2 cellular contexts compared by ENCODE assay signal in the genomic region with DNA sequence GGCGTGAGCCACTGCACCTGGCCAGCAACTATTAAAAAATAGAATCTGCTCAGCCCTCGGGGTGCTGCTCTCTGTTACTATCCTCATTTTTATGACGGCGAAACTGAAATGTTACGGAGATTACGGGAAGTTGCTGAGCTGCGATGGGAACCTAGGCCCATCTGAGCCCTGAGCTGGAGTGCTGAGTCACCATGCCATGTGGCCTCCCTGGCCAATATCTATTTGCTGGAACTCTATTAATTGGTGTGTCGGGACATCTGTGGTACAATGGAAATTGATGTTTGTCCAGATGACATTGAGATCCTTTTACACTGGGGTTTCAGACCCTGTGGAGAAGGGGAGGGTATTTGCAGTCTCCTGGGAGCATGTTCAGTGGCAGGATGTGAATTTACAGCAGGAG.
TF ChIP-seq lines count a peak whose summit lies in the region.

No MANE protein-coding gene starts in this region.

TF ChIP-seq in HepG2, 621 proteins besides CTCF, POLR2A, EP300 and RAD21:
- TF ChIP-seq, protein P1, sequence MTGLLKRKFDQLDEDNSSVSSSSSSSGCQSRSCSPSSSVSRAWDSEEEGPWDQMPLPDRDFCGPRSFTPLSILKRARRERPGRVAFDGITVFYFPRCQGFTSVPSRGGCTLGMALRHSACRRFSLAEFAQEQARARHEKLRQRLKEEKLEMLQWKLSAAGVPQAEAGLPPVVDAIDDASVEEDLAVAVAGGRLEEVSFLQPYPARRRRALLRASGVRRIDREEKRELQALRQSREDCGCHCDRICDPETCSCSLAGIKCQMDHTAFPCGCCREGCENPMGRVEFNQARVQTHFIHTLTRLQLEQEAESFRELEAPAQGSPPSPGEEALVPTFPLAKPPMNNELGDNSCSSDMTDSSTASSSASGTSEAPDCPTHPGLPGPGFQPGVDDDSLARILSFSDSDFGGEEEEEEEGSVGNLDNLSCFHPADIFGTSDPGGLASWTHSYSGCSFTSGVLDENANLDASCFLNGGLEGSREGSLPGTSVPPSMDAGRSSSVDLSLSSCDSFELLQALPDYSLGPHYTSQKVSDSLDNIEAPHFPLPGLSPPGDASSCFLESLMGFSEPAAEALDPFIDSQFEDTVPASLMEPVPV (CRISPR knock-in tag; IDR thresholded peaks at IDR 0.05): no peak
- TF ChIP-seq MAFF (IDR thresholded peaks at IDR 0.05; ENCODE audit: low read depth, low read length): peak; percentile 19; the same call in 1 of the 2 replicates
- no peak for TF ChIP-seq PAF1 (CRISPR knock-in tag; IDR thresholded peaks at IDR 0.05)
- peak; percentile 36; the same call in 1 of the 2 replicates for TF ChIP-seq NFE2L2 (IDR thresholded peaks at IDR 0.05; ENCODE audit: low read length)
- TF ChIP-seq NR2C2 (CRISPR knock-in tag; IDR thresholded peaks at IDR 0.05; ENCODE audit: borderline replicate concordance): no peak
- TF ChIP-seq DR1 (CRISPR knock-in tag; IDR thresholded peaks at IDR 0.05): no peak

TF ChIP-seq in K562, 482 proteins besides CTCF, POLR2A, EP300 and RAD21 (continues in another document):
- TF ChIP-seq XRCC3 (IDR thresholded peaks at IDR 0.05) (no peak), ZFX (CRISPR knock-in tag; IDR thresholded peaks at IDR 0.05) (peak; percentile 39; the same call in 1 of the 2 replicates), ZKSCAN1 (IDR thresholded peaks at IDR 0.05; ENCODE audit: low read depth, low read length) (no peak), MAFG (tag; conservative IDR thresholded peaks at IDR 0.05) (peak; percentile 54), NCOA2 (IDR thresholded peaks at IDR 0.05; ENCODE audit: partially characterized antibody in 2 of 2) (no peak), RNF2 (IDR thresholded peaks at IDR 0.05) (no peak), RBM39 (optimal IDR thresholded peaks at IDR 0.05; ENCODE audit: low read depth, low read length) (no peak), MAZ (CRISPR knock-in tag; conservative IDR thresholded peaks at IDR 0.05 in 1 of 2, IDR thresholded peaks at IDR 0.05 in 1 of 2) (no peak), SP2 (IDR thresholded peaks at IDR 0.05; ENCODE audit: extremely low read depth, low read depth, low read length, poor library complexity, severe bottlenecking) (no peak), SAP30 (IDR thresholded peaks at IDR 0.05; ENCODE audit: borderline replicate concordance, insufficient read depth, low read depth, low read length, poor library complexity, severe bottlenecking) (no peak), RCOR1 (IDR thresholded peaks at IDR 0.05; ENCODE audit: borderline replicate concordance in 1 of 2, low read depth in 2 of 2, low read length in 2 of 2) (no peak), ZNF408 (CRISPR knock-in tag; IDR thresholded peaks at IDR 0.05; ENCODE audit: low read depth) (no peak), HMG20B (CRISPR knock-in tag; IDR thresholded peaks at IDR 0.05) (no peak), TEAD1 (CRISPR knock-in tag; IDR thresholded peaks at IDR 0.05) (no peak), HEY1 (CRISPR knock-in tag; IDR thresholded peaks at IDR 0.05; ENCODE audit: borderline replicate concordance) (no peak), C11orf30 (IDR thresholded peaks at IDR 0.05; ENCODE audit: low read depth) (peak; percentile 59), HNRNPL (IDR thresholded peaks at IDR 0.05; ENCODE audit: low read depth, low read length) (no peak), BCOR (IDR thresholded peaks at IDR 0.05) (no peak), NEUROD1 (IDR thresholded peaks at IDR 0.05; ENCODE audit: borderline replicate concordance, low read depth, low read length, partially characterized antibody) (no peak), FOXK1 (CRISPR knock-in tag; IDR thresholded peaks at IDR 0.05; ENCODE audit: borderline replicate concordance) (no peak), RB1 (IDR thresholded peaks at IDR 0.05; ENCODE audit: low read depth) (no peak), FOXP1 (CRISPR knock-in tag; IDR thresholded peaks at IDR 0.05) (no peak), TGIF2 (CRISPR knock-in tag; IDR thresholded peaks at IDR 0.05) (no peak), MYNN (IDR thresholded peaks at IDR 0.05) (no peak), MYNN (CRISPR knock-in tag; IDR thresholded peaks at IDR 0.05) (no peak), ELF2 (CRISPR knock-in tag; IDR thresholded peaks at IDR 0.05) (no peak), ZNF133 (CRISPR knock-in tag; IDR thresholded peaks at IDR 0.05) (no peak), ARID2 (IDR thresholded peaks at IDR 0.05) (no peak), KAT7 (CRISPR knock-in tag; IDR thresholded peaks at IDR 0.05; ENCODE audit: borderline replicate concordance) (no peak), L3MBTL2 (IDR thresholded peaks at IDR 0.05) (peak; percentile 67), POU5F1 (IDR thresholded peaks at IDR 0.05; ENCODE audit: borderline replicate concordance, low read depth, low read length, partially characterized antibody) (no peak), PTTG1 (tag; IDR thresholded peaks at IDR 0.05; ENCODE audit: low read depth) (no peak), MAFK (IDR thresholded peaks at IDR 0.05; ENCODE audit: low read length) (peak; percentile 19; the same call in 1 of the 2 replicates)
- TF ChIP-seq, protein P2, sequence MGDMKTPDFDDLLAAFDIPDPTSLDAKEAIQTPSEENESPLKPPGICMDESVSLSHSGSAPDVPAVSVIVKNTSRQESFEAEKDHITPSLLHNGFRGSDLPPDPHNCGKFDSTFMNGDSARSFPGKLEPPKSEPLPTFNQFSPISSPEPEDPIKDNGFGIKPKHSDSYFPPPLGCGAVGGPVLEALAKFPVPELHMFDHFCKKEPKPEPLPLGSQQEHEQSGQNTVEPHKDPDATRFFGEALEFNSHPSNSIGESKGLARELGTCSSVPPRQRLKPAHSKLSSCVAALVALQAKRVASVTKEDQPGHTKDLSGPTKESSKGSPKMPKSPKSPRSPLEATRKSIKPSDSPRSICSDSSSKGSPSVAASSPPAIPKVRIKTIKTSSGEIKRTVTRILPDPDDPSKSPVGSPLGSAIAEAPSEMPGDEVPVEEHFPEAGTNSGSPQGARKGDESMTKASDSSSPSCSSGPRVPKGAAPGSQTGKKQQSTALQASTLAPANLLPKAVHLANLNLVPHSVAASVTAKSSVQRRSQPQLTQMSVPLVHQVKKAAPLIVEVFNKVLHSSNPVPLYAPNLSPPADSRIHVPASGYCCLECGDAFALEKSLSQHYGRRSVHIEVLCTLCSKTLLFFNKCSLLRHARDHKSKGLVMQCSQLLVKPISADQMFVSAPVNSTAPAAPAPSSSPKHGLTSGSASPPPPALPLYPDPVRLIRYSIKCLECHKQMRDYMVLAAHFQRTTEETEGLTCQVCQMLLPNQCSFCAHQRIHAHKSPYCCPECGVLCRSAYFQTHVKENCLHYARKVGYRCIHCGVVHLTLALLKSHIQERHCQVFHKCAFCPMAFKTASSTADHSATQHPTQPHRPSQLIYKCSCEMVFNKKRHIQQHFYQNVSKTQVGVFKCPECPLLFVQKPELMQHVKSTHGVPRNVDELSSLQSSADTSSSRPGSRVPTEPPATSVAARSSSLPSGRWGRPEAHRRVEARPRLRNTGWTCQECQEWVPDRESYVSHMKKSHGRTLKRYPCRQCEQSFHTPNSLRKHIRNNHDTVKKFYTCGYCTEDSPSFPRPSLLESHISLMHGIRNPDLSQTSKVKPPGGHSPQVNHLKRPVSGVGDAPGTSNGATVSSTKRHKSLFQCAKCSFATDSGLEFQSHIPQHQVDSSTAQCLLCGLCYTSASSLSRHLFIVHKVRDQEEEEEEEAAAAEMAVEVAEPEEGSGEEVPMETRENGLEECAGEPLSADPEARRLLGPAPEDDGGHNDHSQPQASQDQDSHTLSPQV (IDR thresholded peaks at IDR 0.05): peak; percentile 77
- TF ChIP-seq, protein P3, sequence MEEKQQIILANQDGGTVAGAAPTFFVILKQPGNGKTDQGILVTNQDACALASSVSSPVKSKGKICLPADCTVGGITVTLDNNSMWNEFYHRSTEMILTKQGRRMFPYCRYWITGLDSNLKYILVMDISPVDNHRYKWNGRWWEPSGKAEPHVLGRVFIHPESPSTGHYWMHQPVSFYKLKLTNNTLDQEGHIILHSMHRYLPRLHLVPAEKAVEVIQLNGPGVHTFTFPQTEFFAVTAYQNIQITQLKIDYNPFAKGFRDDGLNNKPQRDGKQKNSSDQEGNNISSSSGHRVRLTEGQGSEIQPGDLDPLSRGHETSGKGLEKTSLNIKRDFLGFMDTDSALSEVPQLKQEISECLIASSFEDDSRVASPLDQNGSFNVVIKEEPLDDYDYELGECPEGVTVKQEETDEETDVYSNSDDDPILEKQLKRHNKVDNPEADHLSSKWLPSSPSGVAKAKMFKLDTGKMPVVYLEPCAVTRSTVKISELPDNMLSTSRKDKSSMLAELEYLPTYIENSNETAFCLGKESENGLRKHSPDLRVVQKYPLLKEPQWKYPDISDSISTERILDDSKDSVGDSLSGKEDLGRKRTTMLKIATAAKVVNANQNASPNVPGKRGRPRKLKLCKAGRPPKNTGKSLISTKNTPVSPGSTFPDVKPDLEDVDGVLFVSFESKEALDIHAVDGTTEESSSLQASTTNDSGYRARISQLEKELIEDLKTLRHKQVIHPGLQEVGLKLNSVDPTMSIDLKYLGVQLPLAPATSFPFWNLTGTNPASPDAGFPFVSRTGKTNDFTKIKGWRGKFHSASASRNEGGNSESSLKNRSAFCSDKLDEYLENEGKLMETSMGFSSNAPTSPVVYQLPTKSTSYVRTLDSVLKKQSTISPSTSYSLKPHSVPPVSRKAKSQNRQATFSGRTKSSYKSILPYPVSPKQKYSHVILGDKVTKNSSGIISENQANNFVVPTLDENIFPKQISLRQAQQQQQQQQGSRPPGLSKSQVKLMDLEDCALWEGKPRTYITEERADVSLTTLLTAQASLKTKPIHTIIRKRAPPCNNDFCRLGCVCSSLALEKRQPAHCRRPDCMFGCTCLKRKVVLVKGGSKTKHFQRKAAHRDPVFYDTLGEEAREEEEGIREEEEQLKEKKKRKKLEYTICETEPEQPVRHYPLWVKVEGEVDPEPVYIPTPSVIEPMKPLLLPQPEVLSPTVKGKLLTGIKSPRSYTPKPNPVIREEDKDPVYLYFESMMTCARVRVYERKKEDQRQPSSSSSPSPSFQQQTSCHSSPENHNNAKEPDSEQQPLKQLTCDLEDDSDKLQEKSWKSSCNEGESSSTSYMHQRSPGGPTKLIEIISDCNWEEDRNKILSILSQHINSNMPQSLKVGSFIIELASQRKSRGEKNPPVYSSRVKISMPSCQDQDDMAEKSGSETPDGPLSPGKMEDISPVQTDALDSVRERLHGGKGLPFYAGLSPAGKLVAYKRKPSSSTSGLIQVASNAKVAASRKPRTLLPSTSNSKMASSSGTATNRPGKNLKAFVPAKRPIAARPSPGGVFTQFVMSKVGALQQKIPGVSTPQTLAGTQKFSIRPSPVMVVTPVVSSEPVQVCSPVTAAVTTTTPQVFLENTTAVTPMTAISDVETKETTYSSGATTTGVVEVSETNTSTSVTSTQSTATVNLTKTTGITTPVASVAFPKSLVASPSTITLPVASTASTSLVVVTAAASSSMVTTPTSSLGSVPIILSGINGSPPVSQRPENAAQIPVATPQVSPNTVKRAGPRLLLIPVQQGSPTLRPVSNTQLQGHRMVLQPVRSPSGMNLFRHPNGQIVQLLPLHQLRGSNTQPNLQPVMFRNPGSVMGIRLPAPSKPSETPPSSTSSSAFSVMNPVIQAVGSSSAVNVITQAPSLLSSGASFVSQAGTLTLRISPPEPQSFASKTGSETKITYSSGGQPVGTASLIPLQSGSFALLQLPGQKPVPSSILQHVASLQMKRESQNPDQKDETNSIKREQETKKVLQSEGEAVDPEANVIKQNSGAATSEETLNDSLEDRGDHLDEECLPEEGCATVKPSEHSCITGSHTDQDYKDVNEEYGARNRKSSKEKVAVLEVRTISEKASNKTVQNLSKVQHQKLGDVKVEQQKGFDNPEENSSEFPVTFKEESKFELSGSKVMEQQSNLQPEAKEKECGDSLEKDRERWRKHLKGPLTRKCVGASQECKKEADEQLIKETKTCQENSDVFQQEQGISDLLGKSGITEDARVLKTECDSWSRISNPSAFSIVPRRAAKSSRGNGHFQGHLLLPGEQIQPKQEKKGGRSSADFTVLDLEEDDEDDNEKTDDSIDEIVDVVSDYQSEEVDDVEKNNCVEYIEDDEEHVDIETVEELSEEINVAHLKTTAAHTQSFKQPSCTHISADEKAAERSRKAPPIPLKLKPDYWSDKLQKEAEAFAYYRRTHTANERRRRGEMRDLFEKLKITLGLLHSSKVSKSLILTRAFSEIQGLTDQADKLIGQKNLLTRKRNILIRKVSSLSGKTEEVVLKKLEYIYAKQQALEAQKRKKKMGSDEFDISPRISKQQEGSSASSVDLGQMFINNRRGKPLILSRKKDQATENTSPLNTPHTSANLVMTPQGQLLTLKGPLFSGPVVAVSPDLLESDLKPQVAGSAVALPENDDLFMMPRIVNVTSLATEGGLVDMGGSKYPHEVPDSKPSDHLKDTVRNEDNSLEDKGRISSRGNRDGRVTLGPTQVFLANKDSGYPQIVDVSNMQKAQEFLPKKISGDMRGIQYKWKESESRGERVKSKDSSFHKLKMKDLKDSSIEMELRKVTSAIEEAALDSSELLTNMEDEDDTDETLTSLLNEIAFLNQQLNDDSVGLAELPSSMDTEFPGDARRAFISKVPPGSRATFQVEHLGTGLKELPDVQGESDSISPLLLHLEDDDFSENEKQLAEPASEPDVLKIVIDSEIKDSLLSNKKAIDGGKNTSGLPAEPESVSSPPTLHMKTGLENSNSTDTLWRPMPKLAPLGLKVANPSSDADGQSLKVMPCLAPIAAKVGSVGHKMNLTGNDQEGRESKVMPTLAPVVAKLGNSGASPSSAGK (IDR thresholded peaks at IDR 0.05): peak; percentile 61
- TF ChIP-seq, protein P4, sequence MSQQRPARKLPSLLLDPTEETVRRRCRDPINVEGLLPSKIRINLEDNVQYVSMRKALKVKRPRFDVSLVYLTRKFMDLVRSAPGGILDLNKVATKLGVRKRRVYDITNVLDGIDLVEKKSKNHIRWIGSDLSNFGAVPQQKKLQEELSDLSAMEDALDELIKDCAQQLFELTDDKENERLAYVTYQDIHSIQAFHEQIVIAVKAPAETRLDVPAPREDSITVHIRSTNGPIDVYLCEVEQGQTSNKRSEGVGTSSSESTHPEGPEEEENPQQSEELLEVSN (IDR thresholded peaks at IDR 0.05; ENCODE audit: borderline replicate concordance in 1 of 2, extremely low read depth in 1 of 2, insufficient read depth in 1 of 2, insufficient read length in 1 of 2, low read depth in 1 of 2, low read length in 1 of 2, poor library complexity in 1 of 2, severe bottlenecking in 1 of 2): peak in 1 of 2 experiments; percentile 28
- TF ChIP-seq, protein P5, sequence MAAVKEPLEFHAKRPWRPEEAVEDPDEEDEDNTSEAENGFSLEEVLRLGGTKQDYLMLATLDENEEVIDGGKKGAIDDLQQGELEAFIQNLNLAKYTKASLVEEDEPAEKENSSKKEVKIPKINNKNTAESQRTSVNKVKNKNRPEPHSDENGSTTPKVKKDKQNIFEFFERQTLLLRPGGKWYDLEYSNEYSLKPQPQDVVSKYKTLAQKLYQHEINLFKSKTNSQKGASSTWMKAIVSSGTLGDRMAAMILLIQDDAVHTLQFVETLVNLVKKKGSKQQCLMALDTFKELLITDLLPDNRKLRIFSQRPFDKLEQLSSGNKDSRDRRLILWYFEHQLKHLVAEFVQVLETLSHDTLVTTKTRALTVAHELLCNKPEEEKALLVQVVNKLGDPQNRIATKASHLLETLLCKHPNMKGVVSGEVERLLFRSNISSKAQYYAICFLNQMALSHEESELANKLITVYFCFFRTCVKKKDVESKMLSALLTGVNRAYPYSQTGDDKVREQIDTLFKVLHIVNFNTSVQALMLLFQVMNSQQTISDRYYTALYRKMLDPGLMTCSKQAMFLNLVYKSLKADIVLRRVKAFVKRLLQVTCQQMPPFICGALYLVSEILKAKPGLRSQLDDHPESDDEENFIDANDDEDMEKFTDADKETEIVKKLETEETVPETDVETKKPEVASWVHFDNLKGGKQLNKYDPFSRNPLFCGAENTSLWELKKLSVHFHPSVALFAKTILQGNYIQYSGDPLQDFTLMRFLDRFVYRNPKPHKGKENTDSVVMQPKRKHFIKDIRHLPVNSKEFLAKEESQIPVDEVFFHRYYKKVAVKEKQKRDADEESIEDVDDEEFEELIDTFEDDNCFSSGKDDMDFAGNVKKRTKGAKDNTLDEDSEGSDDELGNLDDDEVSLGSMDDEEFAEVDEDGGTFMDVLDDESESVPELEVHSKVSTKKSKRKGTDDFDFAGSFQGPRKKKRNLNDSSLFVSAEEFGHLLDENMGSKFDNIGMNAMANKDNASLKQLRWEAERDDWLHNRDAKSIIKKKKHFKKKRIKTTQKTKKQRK (IDR thresholded peaks at IDR 0.05; ENCODE audit: borderline replicate concordance, low read depth, low read length): no peak
